Comparison of ENCODE assay signal across 8 cellular contexts in genomic region chr3:3178498-3179328, GRCh38. TPM values are rescaled to one million over a fixed set of nuclear protein-coding genes. Genes with fewer than 3 reads are reported as not detected.
A peak's percentile ranks its signal among the peaks of the same experiment; 100 is the strongest.
DNase-seq lines count a peak whose midpoint lies in the region; ATAC-seq and TF ChIP-seq lines count a peak whose summit lies in the region.

No MANE protein-coding gene starts in this region.

- H3K36me3 ChIP-seq in OCI-LY3 (replicated peaks; ENCODE audit: low read depth, low read length) (peaks cover 5% of the 10 kb centered on the region), esophagus muscularis mucosa (peaks cover 7 to 27% (median 15%) of the 10 kb centered on the region in 4 donors), rectal smooth muscle tissue (ENCODE audit: control insufficient read depth, insufficient read depth, low read length) (no peaks in the 10 kb centered on the region)

- ATAC-seq in HG03196 (IDR thresholded peaks at IDR 0.05; ENCODE audit: unreplicated experiment) = no peak

- H3K27me3 ChIP-seq in OCI-LY3 (ENCODE audit: low read depth, low read length) (0 out of 2 replicates have a peak, but pooled peaks cover 3% of the 10 kb centered on the region), esophagus muscularis mucosa (no peaks in the 10 kb centered on the region), rectal smooth muscle tissue (ENCODE audit: control insufficient read depth, insufficient read depth, low read length) (no peaks in the 10 kb centered on the region)

- 23% methylated on average over 16 of the region's 16 CpGs for WGBS in esophagus muscularis mucosa

- H4K20me1 ChIP-seq in OCI-LY3 (ENCODE audit: insufficient read depth, low read length) = peaks cover 17% of the 10 kb centered on the region

- H3K27ac ChIP-seq in OCI-LY3 (ENCODE audit: low read length) (peak overlapping the region; percentile 23; the same call in 1 of the 2 replicates), esophagus muscularis mucosa (replicated peaks in 1 of 4) (peak overlapping the region; percentile 80 to 83 (median 82)), rectal smooth muscle tissue (ENCODE audit: low read depth, low read length) (peak overlapping the region; percentile 68)

- H3K79me2 ChIP-seq in OCI-LY3 (ENCODE audit: low read length) = peaks cover 40% of the 10 kb centered on the region

- H3K9ac ChIP-seq in OCI-LY3 (ENCODE audit: low read length) (peak overlapping the region; percentile 71), rectal smooth muscle tissue (ENCODE audit: low read length) (peak overlapping the region; percentile 86)

- no peak for TF ChIP-seq POLR2A in esophagus muscularis mucosa (IDR thresholded peaks at IDR 0.05; ENCODE audit: low read depth)

- H3K9me3 ChIP-seq in OCI-LY3 (ENCODE audit: insufficient read depth, low read length) (no peaks in the 10 kb centered on the region), esophagus muscularis mucosa (no peaks in the 10 kb centered on the region)

- TF ChIP-seq CTCF in OCI-LY3 (IDR thresholded peaks at IDR 0.05; ENCODE audit: low read depth, low read length) (no peak), esophagus muscularis mucosa (IDR thresholded peaks at IDR 0.05) (no peak)

- H3K4me1 ChIP-seq in OCI-LY3 (ENCODE audit: low read length) = peaks cover 19% of the 10 kb centered on the region
- peaks cover 28 to 40% (median 35%) of the 10 kb centered on the region in 4 donors for H3K4me1 ChIP-seq in esophagus muscularis mucosa
- no peaks in the 10 kb centered on the region for H3K4me1 ChIP-seq in rectal smooth muscle tissue (ENCODE audit: control insufficient read depth, insufficient read depth, low read length)

- intact Hi-C loops in esophagus muscularis mucosa (cut with DNase I) = no loop called here

- DNase-seq in activated CD4-positive, alpha-beta T cell treated with anti-CD3 and anti-CD28 coated beads for 48 hours = peak; percentile 4
- DNase-seq in activated CD4-positive, alpha-beta T cell treated with anti-CD3 and anti-CD28 coated beads for 1 hour = no peak
- DNase-seq in esophagus muscularis mucosa (ENCODE audit: extremely low spot score) (no peak), NCI-H524 treated with DMSO at 0.1 percent for 48 hours (lab: John Stamatoyannopoulos, UW) (no peak), DMS114 treated with DMSO at 0.1 percent for 48 hours (lab: John Stamatoyannopoulos, UW; ENCODE audit: unreplicated experiment) (no peak)

- peak overlapping the region; percentile 96 for H3K4me3 ChIP-seq in OCI-LY3 (ENCODE audit: low read length)
- H3K4me3 ChIP-seq in esophagus muscularis mucosa = peak overlapping the region; percentile 81 to 99 (median 93)
- H3K4me3 ChIP-seq in rectal smooth muscle tissue (ENCODE audit: low read length) = peak overlapping the region; percentile 99

- H2AFZ ChIP-seq in OCI-LY3 (ENCODE audit: low read depth, low read length) = peak overlapping the region; percentile 76

- TF ChIP-seq EP300 in esophagus muscularis mucosa (IDR thresholded peaks at IDR 0.05) = no peak

- H3K4me2 ChIP-seq in OCI-LY3 (ENCODE audit: low read length) = peak overlapping the region; percentile 98

RNA-seq across cellular contexts. Expression of gene CRBN, which starts 0.8 kb away (rescaled TPM):
- total RNA-seq in esophagus muscularis mucosa = 100 to 1,000 TPM in 2 of 4 donors, 10 to 100 TPM in 2; 46.5 to 109 (median 85.0) TPM

RNA-seq across cellular contexts. Expression of gene TRNT1, which starts 52.0 kb away (rescaled TPM):
- total RNA-seq in esophagus muscularis mucosa = 10 to 100 TPM; 10.8 to 20.3 (median 14.0) TPM

Comparison
In these comparisons a context has a peak if more than half of its experiments do, and no peak if none do; other contexts are left out.
1. H3K27ac ChIP-seq: peak in every context shown above with its lines; median percentile 82 in esophagus muscularis mucosa; 68 in rectal smooth muscle tissue; 23 in OCI-LY3.